ENCODE assay signal across 8 cellular contexts in genomic region chr18:44729631-44730101, GRCh38. TPM values are rescaled to one million over a fixed set of nuclear protein-coding genes. Genes with fewer than 3 reads are reported as not detected.
DNase-seq lines count a peak whose midpoint lies in the region; ATAC-seq, FAIRE-seq and TF ChIP-seq lines count a peak whose summit lies in the region.

No MANE protein-coding gene starts in this region.

- H3K9me3 ChIP-seq in keratinocyte (ENCODE audit: control insufficient read depth, low read depth, low read length) = no peaks in the 10 kb centered on the region
- no peaks in the 10 kb centered on the region for H3K9me3 ChIP-seq in right atrium auricular region

- H3K36me3 Mint-ChIP-seq in activated CD4-positive, alpha-beta memory T cell treated with anti-CD3 and anti-CD28 coated beads for 36 hours = peaks cover 5% of the 10 kb centered on the region

- H3K27ac ChIP-seq in keratinocyte (ENCODE audit: control insufficient read depth, insufficient read depth, low read length) (no peak overlapping the region), right atrium auricular region (no peak overlapping the region)

- intact Hi-C loops in activated CD4-positive, alpha-beta memory T cell treated with anti-CD3 and anti-CD28 coated beads for 36 hours (cut with micrococcal nuclease) = no loop called here

- FAIRE-seq in keratinocyte (lab: Jason Lieb, UNC) = peak; percentile 60

- H2AFZ ChIP-seq in keratinocyte (ENCODE audit: control insufficient read depth, low read length) = no peak overlapping the region

- H3K9ac ChIP-seq in keratinocyte (ENCODE audit: control insufficient read depth, extremely low read depth, insufficient read depth, low read length) = no peak overlapping the region

- peaks cover 0 to 7% of the 10 kb centered on the region in 2 donors for H3K9me3 Mint-ChIP-seq in stimulated activated naive CD8-positive, alpha-beta T cell treated with anti-CD3 and anti-CD28 coated beads, Interleukin-15, amount 100 ng/mL, for 72 hours
- no peaks in the 10 kb centered on the region for H3K9me3 Mint-ChIP-seq in activated CD4-positive, alpha-beta memory T cell treated with anti-CD3 and anti-CD28 coated beads for 36 hours

- H3K4me1 ChIP-seq in keratinocyte (ENCODE audit: control insufficient read depth, extremely low read depth, insufficient read depth, low read length) (peaks cover 54% of the 10 kb centered on the region), right atrium auricular region (peaks cover 0 to 23% of the 10 kb centered on the region in 2 donors)

- peaks cover 1 to 2% of the 10 kb centered on the region in 2 experiments for H3K36me3 ChIP-seq in keratinocyte (ENCODE audit: control insufficient read depth in 2 of 2, extremely low read depth in 1 of 2, insufficient read depth in 2 of 2, low read length in 2 of 2)
- H3K36me3 ChIP-seq in right atrium auricular region = no peaks in the 10 kb centered on the region

- H3K9me1 ChIP-seq in keratinocyte (ENCODE audit: control insufficient read depth, extremely low read depth, insufficient read depth, low read length) = no peaks in the 10 kb centered on the region

- dilution Hi-C loops in keratinocyte (cut with MboI; ENCODE audit: extremely low pct_ligation_motif_present, low sequenced_read_pairs) = no loop called here

- H3K4me3 Mint-ChIP-seq in stimulated activated naive CD8-positive, alpha-beta T cell treated with anti-CD3 and anti-CD28 coated beads, Interleukin-15, amount 100 ng/mL, for 72 hours = no peak overlapping the region
- H3K4me3 Mint-ChIP-seq in activated CD4-positive, alpha-beta memory T cell treated with anti-CD3 and anti-CD28 coated beads for 36 hours = no peak overlapping the region

- POLR2A ChIA-PET in activated CD4-positive, alpha-beta memory T cell treated with anti-CD3 and anti-CD28 coated beads for 36 hours (lab: Charles Lee) = interaction anchor here (0.6 to 1.5 kb wide), 4 partner anchors 12 to 108 kb away, joined by 3 to 5 read pairs (median 4); partner anchors contain the start of gene SETBP1

- TF ChIP-seq CTCF in keratinocyte (optimal IDR thresholded peaks at IDR 0.05 in 1 of 3, IDR thresholded peaks at IDR 0.05 in 1 of 3, conservative IDR thresholded peaks at IDR 0.05 in 1 of 3; ENCODE audit: extremely low read depth in 1 of 3, insufficient read depth in 2 of 3, low read length in 3 of 3) (no peak), right atrium auricular region (IDR thresholded peaks at IDR 0.05) (no peak)

- peaks cover 48% of the 10 kb centered on the region for H3K27me3 Mint-ChIP-seq in stimulated activated naive CD8-positive, alpha-beta T cell treated with anti-CD3 and anti-CD28 coated beads, Interleukin-15, amount 100 ng/mL, for 72 hours
- H3K27me3 Mint-ChIP-seq in activated CD4-positive, alpha-beta memory T cell treated with anti-CD3 and anti-CD28 coated beads for 36 hours = peaks cover 4% of the 10 kb centered on the region

- no peak overlapping the region for H3K4me2 ChIP-seq in keratinocyte (ENCODE audit: control insufficient read depth, extremely low read depth, insufficient read depth, low read depth, low read length)

- no peak overlapping the region for H3K4me3 ChIP-seq in keratinocyte (ENCODE audit: control insufficient read depth in 2 of 3, extremely low read depth in 1 of 3, insufficient read depth in 2 of 3, low read depth in 1 of 3, low read length in 3 of 3)
- H3K4me3 ChIP-seq in right atrium auricular region = no peak overlapping the region

- no peak overlapping the region for H3K27ac Mint-ChIP-seq in stimulated activated naive CD8-positive, alpha-beta T cell treated with anti-CD3 and anti-CD28 coated beads, Interleukin-15, amount 100 ng/mL, for 72 hours
- peak overlapping the region; percentile 13 for H3K27ac Mint-ChIP-seq in activated CD4-positive, alpha-beta memory T cell treated with anti-CD3 and anti-CD28 coated beads for 36 hours

- no peaks in the 10 kb centered on the region for H4K20me1 ChIP-seq in keratinocyte (ENCODE audit: control insufficient read depth, extremely low read depth, insufficient read depth, low read length)

- H3K27me3 ChIP-seq in keratinocyte (ENCODE audit: control insufficient read depth, extremely low read depth, insufficient read depth, low read length) = no peaks in the 10 kb centered on the region
- no peaks in the 10 kb centered on the region for H3K27me3 ChIP-seq in right atrium auricular region

- peak; percentile 25 for DNase-seq in stimulated activated naive CD8-positive, alpha-beta T cell treated with anti-CD3 and anti-CD28 coated beads, Interleukin-15, Interleukin-2, amounts not matched to agents 100 U/mL and 50 U/mL, for 24 hours
- DNase-seq in stimulated activated naive CD8-positive, alpha-beta T cell treated with anti-CD3 and anti-CD28 coated beads, Interleukin-15, amount 100 ng/mL, for 72 hours = no peak
- DNase-seq in activated CD4-positive, alpha-beta memory T cell treated with anti-CD3 and anti-CD28 coated beads for 36 hours = peak; percentile 23
- DNase-seq in keratinocyte (ENCODE audit: low read depth, low spot score) = no peak
- no peak for DNase-seq in right atrium auricular region (ENCODE audit: low spot score)

- peaks cover 20% of the 10 kb centered on the region for H3K79me2 ChIP-seq in keratinocyte (ENCODE audit: control insufficient read depth, insufficient read depth, low read length)

- peak; percentile 66 for ATAC-seq in stimulated activated naive CD8-positive, alpha-beta T cell treated with anti-CD3 and anti-CD28 coated beads, Interleukin-15, Interleukin-2, amounts not matched to agents 100 U/mL and 50 U/mL, for 24 hours
- ATAC-seq in stimulated activated naive CD8-positive, alpha-beta T cell treated with anti-CD3 and anti-CD28 coated beads, Interleukin-15, amount 100 ng/mL, for 72 hours = no peak
- ATAC-seq in HG02642 (IDR thresholded peaks at IDR 0.05; ENCODE audit: poor library complexity, unreplicated experiment) = no peak
- no peak for ATAC-seq in HG03354 (IDR thresholded peaks at IDR 0.05; ENCODE audit: poor library complexity, severe bottlenecking, unreplicated experiment)
- ATAC-seq in HG02623 (IDR thresholded peaks at IDR 0.05; ENCODE audit: unreplicated experiment) = no peak

- H3K4me1 Mint-ChIP-seq in stimulated activated naive CD8-positive, alpha-beta T cell treated with anti-CD3 and anti-CD28 coated beads, Interleukin-15, amount 100 ng/mL, for 72 hours = peaks cover 84% of the 10 kb centered on the region
- H3K4me1 Mint-ChIP-seq in activated CD4-positive, alpha-beta memory T cell treated with anti-CD3 and anti-CD28 coated beads for 36 hours (ENCODE audit: low read depth) = peaks cover 71% of the 10 kb centered on the region

- CTCF ChIA-PET in activated CD4-positive, alpha-beta memory T cell treated with anti-CD3 and anti-CD28 coated beads for 36 hours (lab: Charles Lee) = interaction anchor here (0.6 kb wide), 1 partner anchor 401 kb away, joined by 3 read pairs; no protein-coding TSS in a partner anchor

RNA-seq across cellular contexts. Expression of gene SETBP1, which starts 49.0 kb away (rescaled TPM):
- 1 to 10 TPM; 6.4 to 6.7 TPM for total RNA-seq in activated CD4-positive, alpha-beta memory T cell treated with anti-CD3 and anti-CD28 coated beads for 36 hours
- polyA plus RNA-seq in keratinocyte = 2.1 to 7.3 TPM (median 3.3 TPM) in 3 replicates
- polyA plus RNA-seq in keratinocyte (2011; ENCODE audit: low read depth) = 2.4 TPM
- 1.7 and 2.6 TPM in 2 replicates for polyA plus RNA-seq in keratinocyte (2011; cell fraction: cytosol; rRNA removed)
- polyA plus RNA-seq in keratinocyte (2011; cell fraction: nucleus; rRNA removed) = 5.8 and 6.5 TPM in 2 replicates
- 1.7 and 4.4 TPM in 2 replicates for polyA plus RNA-seq in keratinocyte (2012; ENCODE audit: low replicate concordance)
- polyA minus RNA-seq in keratinocyte = 5.2 to 11.3 TPM (median 11.2 TPM) in 3 replicates
- 2.9 TPM for polyA minus RNA-seq in keratinocyte (2011; cell fraction: cytosol; rRNA and poly(A)+ RNA removed)
- polyA minus RNA-seq in keratinocyte (2011; cell fraction: nucleus; rRNA and poly(A)+ RNA removed) = 9.7 and 20.0 TPM in 2 replicates
- total RNA-seq in right atrium auricular region = 10 to 100 TPM in 1 of 2 donors, 1 to 10 TPM in 1; 7.8 to 13.4 TPM

Comparison
In these comparisons a context has a peak if more than half of its experiments do, and no peak if none do; other contexts are left out.
1. DNase-seq: peak in stimulated activated naive CD8-positive, alpha-beta T cell treated with anti-CD3 and anti-CD28 coated beads, Interleukin-15, Interleukin-2, amounts not matched to agents 100 U/mL and 50 U/mL, for 24 hours (single experiment) and activated CD4-positive, alpha-beta memory T cell treated with anti-CD3 and anti-CD28 coated beads for 36 hours (single experiment); none in stimulated activated naive CD8-positive, alpha-beta T cell treated with anti-CD3 and anti-CD28 coated beads, Interleukin-15, amount 100 ng/mL, for 72 hours (0 of 2), keratinocyte (single experiment) and right atrium auricular region (single experiment).